Comparison of ENCODE assay signal across 8 cellular contexts in the genomic region with DNA sequence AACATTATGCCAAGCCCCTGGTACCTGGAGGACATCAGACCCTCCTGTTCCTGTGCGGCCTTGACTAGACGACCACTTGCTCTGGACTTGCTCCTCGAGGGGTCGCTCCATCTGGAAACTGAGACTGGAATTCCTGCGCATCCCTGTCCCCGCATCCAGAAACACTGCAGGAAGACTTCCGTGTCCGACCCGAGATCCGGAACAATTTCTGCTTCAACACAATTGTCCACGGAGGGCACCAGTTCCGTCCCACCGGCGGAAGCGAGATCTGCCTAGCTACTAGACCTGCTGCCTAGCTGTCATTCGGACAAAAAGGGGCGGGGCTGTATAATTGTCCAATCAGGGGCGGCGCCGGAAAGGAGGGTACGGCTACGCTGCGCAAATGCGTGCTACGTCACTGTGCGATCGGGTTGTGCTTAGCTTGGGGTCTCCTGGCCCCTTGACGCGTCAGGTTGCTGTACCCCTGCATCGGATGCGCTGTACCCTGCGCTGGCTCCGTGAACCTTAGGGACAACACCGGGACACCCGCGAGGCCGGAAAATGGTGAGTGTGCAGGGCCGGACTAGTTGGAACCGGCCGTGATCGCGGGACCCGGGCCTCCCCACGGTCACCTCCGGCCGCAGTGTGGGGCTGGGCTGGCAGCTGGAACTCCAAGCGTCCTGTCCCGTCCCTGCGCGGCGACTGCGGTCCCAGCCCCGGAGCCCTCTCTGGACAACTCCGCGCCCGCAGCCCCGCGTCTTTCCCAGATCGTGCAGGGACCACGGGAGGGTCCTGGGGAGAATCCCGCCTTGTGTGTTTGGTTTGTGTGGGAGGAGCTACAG. TPM values are rescaled to one million over a fixed set of nuclear protein-coding genes. Genes with fewer than 3 reads are reported as not detected.
DNase-seq lines count a peak whose midpoint lies in the region; ATAC-seq lines count a peak whose summit lies in the region.

A gene (minus strand): TSS at position 274 of the 821 bp plus-strand sequence. CDS start 133 bp downstream, at position 141.
A gene (plus strand): TSS at position 381 of the 821 bp plus-strand sequence. CDS start 160 bp downstream, at position 541.

- POLR2A ChIA-PET in activated CD4-positive, alpha-beta T cell treated with anti-CD3 and anti-CD28 coated beads, Interleukin-2, amount 10 ng/mL, durations not matched to agents 7 days and 5 days (lab: Charles Lee), result interaction anchor here (0.6 to 1.5 kb wide), 4 partner anchors 25 to 278 kb away, joined by 3 to 6 read pairs (median 3); a partner anchor contains a TSS

- H3K9ac ChIP-seq in BLaER1 treated with 17β-estradiol and CSF1 and Interleukin-3, amounts not matched to agents 10 nM and 100 nM, result peak within 1 kb of the TSS; percentile 87 to 94 (median 91)

- H3K4me1 ChIP-seq in BLaER1 treated with 17β-estradiol and CSF1 and Interleukin-3, amounts not matched to agents 10 nM and 100 nM, result peaks cover 48 to 60% (median 54%) of the 10 kb centered on the region in 10 experiments

- H3K36me3 ChIP-seq in BLaER1 treated with 17β-estradiol and CSF1 and Interleukin-3, amounts not matched to agents 10 nM and 100 nM, result peaks cover 33 to 68% (median 51%) of the 10 kb centered on the region in 11 experiments

- no peaks in the 10 kb centered on the region for H3K9me3 Mint-ChIP-seq in activated CD4-positive, alpha-beta T cell treated with anti-CD3 and anti-CD28 coated beads, Interleukin-2, amount 10 ng/mL, durations not matched to agents 7 days and 5 days

- H3K27ac ChIP-seq in BLaER1 treated with 17β-estradiol and CSF1 and Interleukin-3, amounts not matched to agents 10 nM and 100 nM, result peak within 1 kb of the TSS; percentile 77 to 90 (median 85)

- peaks cover 35% of the 10 kb centered on the region for H3K36me3 Mint-ChIP-seq in activated CD4-positive, alpha-beta T cell treated with anti-CD3 and anti-CD28 coated beads, Interleukin-2, amount 10 ng/mL, durations not matched to agents 7 days and 5 days (ENCODE audit: low read depth)

- CTCF ChIA-PET in activated CD4-positive, alpha-beta T cell treated with anti-CD3 and anti-CD28 coated beads, Interleukin-2, amount 10 ng/mL, durations not matched to agents 7 days and 5 days (lab: Charles Lee), result interaction anchor here (0.5 to 1.3 kb wide), 2 partner anchors 50 to 867 kb away, joined by 3 read pairs; no protein-coding TSS in a partner anchor

- peak; percentile 78 for ATAC-seq in GM19351 (IDR thresholded peaks at IDR 0.05; ENCODE audit: unreplicated experiment)
- peak; percentile 68 for ATAC-seq in HG03521 (IDR thresholded peaks at IDR 0.05; ENCODE audit: unreplicated experiment)
- ATAC-seq in left colon, result peak; percentile 97

- no peaks in the 10 kb centered on the region for H3K27me3 ChIP-seq in BLaER1 treated with 17β-estradiol and CSF1 and Interleukin-3, amounts not matched to agents 10 nM and 100 nM

- peak within 1 kb of the TSS; percentile 100 for H3K4me3 Mint-ChIP-seq in activated CD4-positive, alpha-beta T cell treated with anti-CD3 and anti-CD28 coated beads, Interleukin-2, amount 10 ng/mL, durations not matched to agents 7 days and 5 days

- peaks cover 33% of the 10 kb centered on the region for H3K4me1 Mint-ChIP-seq in activated CD4-positive, alpha-beta T cell treated with anti-CD3 and anti-CD28 coated beads, Interleukin-2, amount 10 ng/mL, durations not matched to agents 7 days and 5 days

- H3K4me3 ChIP-seq in BLaER1 treated with 17β-estradiol and CSF1 and Interleukin-3, amounts not matched to agents 10 nM and 100 nM, result peak within 1 kb of the TSS; percentile 87 to 99 (median 96)

- H3K27ac Mint-ChIP-seq in activated CD4-positive, alpha-beta T cell treated with anti-CD3 and anti-CD28 coated beads, Interleukin-2, amount 10 ng/mL, durations not matched to agents 7 days and 5 days, result peak within 1 kb of the TSS; percentile 100

- H4K20me1 ChIP-seq in BLaER1 treated with 17β-estradiol and CSF1 and Interleukin-3, amounts not matched to agents 10 nM and 100 nM, result peaks cover 43 to 49% (median 48%) of the 10 kb centered on the region in 11 experiments

- H3K4me2 ChIP-seq in BLaER1 treated with 17β-estradiol and CSF1 and Interleukin-3, amounts not matched to agents 10 nM and 100 nM, result peak within 1 kb of the TSS; percentile 86 to 99 (median 94)

- no peaks in the 10 kb centered on the region for H3K27me3 Mint-ChIP-seq in activated CD4-positive, alpha-beta T cell treated with anti-CD3 and anti-CD28 coated beads, Interleukin-2, amount 10 ng/mL, durations not matched to agents 7 days and 5 days

- DNase-seq in NCI-H748 (lab: John Stamatoyannopoulos, UW; ENCODE audit: unreplicated experiment), result peak; percentile 96
- DNase-seq in activated CD4-positive, alpha-beta T cell treated with anti-CD3 and anti-CD28 coated beads, Interleukin-2, amount 10 ng/mL, durations not matched to agents 7 days and 5 days, result peak; percentile 99
- DNase-seq in cortex of kidney (lab: John Stamatoyannopoulos, UW), result peak; percentile 69
- peak; percentile 99 for DNase-seq in left colon
- DNase-seq in stimulated activated CD4-positive, alpha-beta T cell treated with anti-CD3 and anti-CD28 coated beads, Interleukin-1b, Interleukin-23, amount 100 ng/mL, for 4 hours (ENCODE audit: low read depth in 2 of 2), result peak; percentile 90 to 92

- no peaks in the 10 kb centered on the region for H3K9me3 ChIP-seq in BLaER1 treated with 17β-estradiol and CSF1 and Interleukin-3, amounts not matched to agents 10 nM and 100 nM (replicated peaks in 1 of 11)

- intact Hi-C loops in left colon (cut with DNase I, micrococcal nuclease), result no loop called here

RNA-seq across cellular contexts. Expression of the first gene that starts in this region (rescaled TPM):
- total RNA-seq in activated CD4-positive, alpha-beta T cell treated with anti-CD3 and anti-CD28 coated beads, Interleukin-2, amount 10 ng/mL, durations not matched to agents 7 days and 5 days, result 10 to 100 TPM; 15.1 to 15.8 TPM
- total RNA-seq in left colon, result 10 to 100 TPM in 1 of 2 donors, 1 to 10 TPM in 1; 7.6 to 10.1 TPM

RNA-seq across cellular contexts. Expression of the second gene that starts in this region (rescaled TPM):
- 10 to 100 TPM; 31.3 to 37.3 TPM for total RNA-seq in activated CD4-positive, alpha-beta T cell treated with anti-CD3 and anti-CD28 coated beads, Interleukin-2, amount 10 ng/mL, durations not matched to agents 7 days and 5 days
- total RNA-seq in left colon, result 10 to 100 TPM; 21.7 to 22.6 TPM

Comparison
In these comparisons a context has a peak if more than half of its experiments do, and no peak if none do; other contexts are left out.
1. Peak in every context shown above with its lines: DNase-seq, ATAC-seq, H3K4me3 ChIP-seq and H3K27ac ChIP-seq.